ENCODE assay signal across 10 cellular contexts in genomic region chr2:101717041-101717817, GRCh38. TPM values are rescaled to one million over a fixed set of nuclear protein-coding genes. Genes with fewer than 3 reads are reported as not detected.
DNase-seq lines count a peak whose midpoint lies in the region; ATAC-seq and FAIRE-seq lines count a peak whose summit lies in the region.
"Had no signal": no experiment of that assay in that cellular context is flagged by ENCODE, and none has a peak within 500 bp of the region (broad histone marks: within the 10 kb centered on the region; RNA-seq: fewer than 3 reads in every experiment).

No MANE protein-coding gene starts in this region.

- FAIRE-seq in small intestine (lab: Jason Lieb, UNC), result no peak

- 70 to 79% (median 73%) methylated on average over 9 of the region's 9 CpGs for WGBS in small intestine, 3 donors

- DNase-seq in T-helper 2 cell (peak in 3 of 5 experiments; percentile 44 to 92 (median 57)), small intestine (peak; percentile 29), SKM-1 (lab: John Stamatoyannopoulos, UW; ENCODE audit: unreplicated experiment) (no peak), hippocampal formation (lab: John Stamatoyannopoulos, UW) (no peak), RKO (ENCODE audit: low spot score) (no peak), DMS153 (lab: John Stamatoyannopoulos, UW) (no peak)
- DNase-seq: OCI-M1 had no signal

- no peaks in the 10 kb centered on the region for H3K9me3 ChIP-seq in small intestine (ENCODE audit: control insufficient read depth, low read depth)

- no peaks in the 10 kb centered on the region for H3K27me3 ChIP-seq in small intestine (ENCODE audit: control insufficient read depth in 2 of 2, insufficient read depth in 2 of 2, low read length in 2 of 2)

- no peak overlapping the region for H3K27ac ChIP-seq in small intestine (ENCODE audit: low read depth in 1 of 2, low read length in 1 of 2)

- H3K36me3 ChIP-seq in small intestine (ENCODE audit: control insufficient read depth in 2 of 2, insufficient read depth in 2 of 2, low read length in 2 of 2), result no peaks in the 10 kb centered on the region

- ATAC-seq in GM19035 (IDR thresholded peaks at IDR 0.05; ENCODE audit: unreplicated experiment) (peak; percentile 57), HG02798 (IDR thresholded peaks at IDR 0.05; ENCODE audit: poor library complexity, unreplicated experiment) (peak; percentile 78)
- ATAC-seq: HCT116 had no signal

- no peak overlapping the region for H3K4me3 ChIP-seq in small intestine (ENCODE audit: low read depth in 1 of 2, low read length in 2 of 2)

- H3K4me1 ChIP-seq in small intestine (ENCODE audit: control insufficient read depth in 2 of 2, insufficient read depth in 1 of 2, low read depth in 1 of 2, low read length in 1 of 2), result peaks cover 0 to 8% of the 10 kb centered on the region in 2 donors

RNA-seq across cellular contexts. Expression of gene MAP4K4, which starts 19.7 kb away (rescaled TPM):
- 10 to 100 TPM in 1 of 3 donors, 1 to 10 TPM in 2; 8.5 to 18.1 (median 9.5) TPM for polyA plus RNA-seq in small intestine

Comparison
In these comparisons a context has a peak if more than half of its experiments do, and no peak if none do; other contexts are left out.
1. DNase-seq: peak in T-helper 2 cell (3 of 5) and small intestine (single experiment); none in SKM-1 (single experiment), hippocampal formation (0 of 2), RKO (single experiment) and DMS153 (single experiment).